ENCODE assay signal across 22 cellular contexts in the genomic region with DNA sequence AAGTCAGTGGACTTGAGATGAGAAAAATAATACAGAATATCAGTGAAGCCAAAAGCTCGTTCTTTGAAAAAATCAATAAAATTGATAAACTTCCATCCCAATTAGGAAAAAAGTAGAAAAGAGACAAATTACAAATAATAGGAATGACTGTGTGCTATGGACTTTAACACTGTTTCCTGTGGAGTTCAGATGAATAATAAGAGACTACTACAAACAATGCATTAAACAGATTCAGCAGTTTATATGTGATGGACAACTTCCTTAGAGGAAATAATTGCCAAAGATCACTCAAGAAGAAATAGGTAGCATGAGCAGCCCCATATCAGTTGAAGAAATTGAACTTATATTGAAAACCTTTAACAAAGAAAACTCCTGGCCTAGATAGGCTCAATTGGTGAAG.
DNase-seq lines count a peak whose midpoint lies in the region; ATAC-seq, FAIRE-seq and TF ChIP-seq lines count a peak whose summit lies in the region.
"Had no signal": no experiment of that assay in that cellular context is flagged by ENCODE, and none has a peak within 500 bp of the region (broad histone marks: within the 10 kb centered on the region; RNA-seq: fewer than 3 reads in every experiment).

No MANE protein-coding gene starts in this region.

- peak; percentile 59 for FAIRE-seq in endothelial cell of umbilical vein (lab: Jason Lieb, UNC)
- FAIRE-seq: G401.6, GM12892, H54 had no signal

- TF ChIP-seq CTCF in endothelial cell of umbilical vein (IDR thresholded peaks at IDR 0.05; ENCODE audit: extremely low read depth in 1 of 2, insufficient read depth in 1 of 2, low read depth in 1 of 2, low read length in 2 of 2): no peak
- no peak for TF ChIP-seq CTCF in activated CD8-positive, alpha-beta T cell treated with anti-CD3 and anti-CD28 coated beads for 36 hours (IDR thresholded peaks at IDR 0.05)

- no TSS peak for BruUV-seq in endothelial cell of umbilical vein (replicated peaks; lab: Mats Ljungman, UMichigan)

- no peak for TF ChIP-seq POLR2A in endothelial cell of umbilical vein (IDR thresholded peaks at IDR 0.05; ENCODE audit: low read depth, low read length)

- peaks cover 77% of the 10 kb centered on the region for H3K36me3 Mint-ChIP-seq in stimulated activated naive CD8-positive, alpha-beta T cell treated with anti-CD3 and anti-CD28 coated beads, Interleukin-15, Interleukin-2, amounts not matched to agents 100 ng/mL and 50 ng/mL, for 24 hours (ENCODE audit: low read depth)
- peaks cover 4% of the 10 kb centered on the region for H3K36me3 Mint-ChIP-seq in T-helper 17 cell (ENCODE audit: low read depth)
- peaks cover 100% of the 10 kb centered on the region for H3K36me3 Mint-ChIP-seq in stimulated activated effector memory CD8-positive, alpha-beta T cell treated with anti-CD3 and anti-CD28 coated beads, Interleukin-12 subunit alpha, Interleukin-12 subunit beta, amount 100 ng/mL, for 72 hours
- H3K36me3 Mint-ChIP-seq in activated CD8-positive, alpha-beta T cell treated with anti-CD3 and anti-CD28 coated beads for 36 hours (ENCODE audit: low read depth): peaks cover 41% of the 10 kb centered on the region

- peaks cover 7 to 9% of the 10 kb centered on the region in 2 experiments for H3K36me3 ChIP-seq in endothelial cell of umbilical vein (ENCODE audit: control insufficient read depth in 2 of 2, extremely low read depth in 1 of 2, insufficient read depth in 2 of 2, low read length in 2 of 2)

- H3K9me3 Mint-ChIP-seq in stimulated activated naive CD8-positive, alpha-beta T cell treated with anti-CD3 and anti-CD28 coated beads, Interleukin-15, Interleukin-2, amounts not matched to agents 100 ng/mL and 50 ng/mL, for 24 hours: no peaks in the 10 kb centered on the region
- H3K9me3 Mint-ChIP-seq in stimulated activated naive CD8-positive, alpha-beta T cell treated with anti-CD3 and anti-CD28 coated beads, Interleukin-15, amount 100 ng/mL, for 72 hours: no peaks in the 10 kb centered on the region
- no peaks in the 10 kb centered on the region for H3K9me3 Mint-ChIP-seq in stimulated activated effector memory CD8-positive, alpha-beta T cell treated with anti-CD3 and anti-CD28 coated beads, Interleukin-12 subunit alpha, Interleukin-12 subunit beta, amount 100 ng/mL, for 72 hours
- H3K9me3 Mint-ChIP-seq in activated CD8-positive, alpha-beta T cell treated with anti-CD3 and anti-CD28 coated beads for 36 hours: no peaks in the 10 kb centered on the region
- H3K9me3 Mint-ChIP-seq: CD4-positive, CD25-positive, alpha-beta regulatory T cell; CD8-positive, alpha-beta T cell; HFFc6 had no signal

- H3K9me1 ChIP-seq in endothelial cell of umbilical vein (replicated peaks; ENCODE audit: control insufficient read depth, extremely low read depth, insufficient read depth, low read length): no peaks in the 10 kb centered on the region

- DNase-seq in stimulated activated naive CD8-positive, alpha-beta T cell treated with anti-CD3 and anti-CD28 coated beads, Interleukin-15, amount 100 ng/mL, for 72 hours: no peak
- DNase-seq in T-helper 17 cell: no peak
- DNase-seq in endothelial cell of umbilical vein (ENCODE audit: low read depth, low spot score): peak; percentile 42
- no peak for DNase-seq in stimulated activated effector memory CD8-positive, alpha-beta T cell treated with anti-CD3 and anti-CD28 coated beads, Interleukin-12 subunit alpha, Interleukin-12 subunit beta, amount 100 ng/mL, for 72 hours (ENCODE audit: low spot score in 2 of 2)
- DNase-seq in Ammon's horn (ENCODE audit: low spot score): no peak
- DNase-seq in activated CD8-positive, alpha-beta T cell treated with anti-CD3 and anti-CD28 coated beads for 36 hours: no peak
- DNase-seq: Caco-2; CD4-positive, CD25-positive, alpha-beta regulatory T cell; CD8-positive, alpha-beta T cell; DMS153; DND-41; GOT3; HFFc6 had no signal

- H2AFZ ChIP-seq in endothelial cell of umbilical vein (ENCODE audit: low read depth, low read length): no peak overlapping the region

- H3K4me1 ChIP-seq in endothelial cell of umbilical vein (ENCODE audit: control insufficient read depth, extremely low read depth, insufficient read depth, low read length): peaks cover 8% of the 10 kb centered on the region
- H3K4me1 ChIP-seq: BLaER1, Caco-2, HAP-1 had no signal

- H3K4me3 ChIP-seq in endothelial cell of umbilical vein (replicated peaks in 1 of 3; ENCODE audit: insufficient read depth in 1 of 3, low read depth in 1 of 3, low read length in 3 of 3): no peak overlapping the region
- H3K4me3 ChIP-seq: BLaER1, HAP-1 had no signal

- no peak overlapping the region for H3K4me2 ChIP-seq in endothelial cell of umbilical vein (ENCODE audit: insufficient read depth, low read length)
- H3K4me2 ChIP-seq: BLaER1 had no signal

- no peak overlapping the region for H3K27ac ChIP-seq in endothelial cell of umbilical vein (ENCODE audit: insufficient read depth, low read depth, low read length)
- H3K27ac ChIP-seq: BLaER1, C4-2B had no signal

- no peak overlapping the region for H3K4me3 Mint-ChIP-seq in stimulated activated naive CD8-positive, alpha-beta T cell treated with anti-CD3 and anti-CD28 coated beads, Interleukin-15, Interleukin-2, amounts not matched to agents 100 ng/mL and 50 ng/mL, for 24 hours
- no peak overlapping the region for H3K4me3 Mint-ChIP-seq in stimulated activated naive CD8-positive, alpha-beta T cell treated with anti-CD3 and anti-CD28 coated beads, Interleukin-15, amount 100 ng/mL, for 72 hours
- no peak overlapping the region for H3K4me3 Mint-ChIP-seq in T-helper 17 cell
- no peak overlapping the region for H3K4me3 Mint-ChIP-seq in stimulated activated effector memory CD8-positive, alpha-beta T cell treated with anti-CD3 and anti-CD28 coated beads, Interleukin-12 subunit alpha, Interleukin-12 subunit beta, amount 100 ng/mL, for 72 hours
- no peak overlapping the region for H3K4me3 Mint-ChIP-seq in activated CD8-positive, alpha-beta T cell treated with anti-CD3 and anti-CD28 coated beads for 36 hours
- H3K4me3 Mint-ChIP-seq: B cell; CD4-positive, CD25-positive, alpha-beta regulatory T cell; CD8-positive, alpha-beta T cell; HFFc6 had no signal

- peak overlapping the region; percentile 24 for H3K27ac Mint-ChIP-seq in stimulated activated naive CD8-positive, alpha-beta T cell treated with anti-CD3 and anti-CD28 coated beads, Interleukin-15, Interleukin-2, amounts not matched to agents 100 ng/mL and 50 ng/mL, for 24 hours
- H3K27ac Mint-ChIP-seq in stimulated activated naive CD8-positive, alpha-beta T cell treated with anti-CD3 and anti-CD28 coated beads, Interleukin-15, amount 100 ng/mL, for 72 hours: peak overlapping the region in 1 of 2 donors; percentile 20
- peak overlapping the region; percentile 27 for H3K27ac Mint-ChIP-seq in T-helper 17 cell
- peak overlapping the region; percentile 7 for H3K27ac Mint-ChIP-seq in stimulated activated effector memory CD8-positive, alpha-beta T cell treated with anti-CD3 and anti-CD28 coated beads, Interleukin-12 subunit alpha, Interleukin-12 subunit beta, amount 100 ng/mL, for 72 hours
- H3K27ac Mint-ChIP-seq in activated CD8-positive, alpha-beta T cell treated with anti-CD3 and anti-CD28 coated beads for 36 hours: no peak overlapping the region
- H3K27ac Mint-ChIP-seq: B cell; CD4-positive, CD25-positive, alpha-beta regulatory T cell; CD8-positive, alpha-beta T cell; HFFc6 had no signal

- H3K9me3 ChIP-seq in T-helper 17 cell (ENCODE audit: control insufficient read depth, low read length, poor library complexity, severe bottlenecking) (no peaks in the 10 kb centered on the region), endothelial cell of umbilical vein (replicated peaks; ENCODE audit: control insufficient read depth, insufficient read depth, low read length) (no peaks in the 10 kb centered on the region)
- H3K9me3 ChIP-seq: BLaER1, Caco-2, HAP-1 had no signal

- CTCF ChIA-PET in endothelial cell of umbilical vein (lab: Charles Lee): interaction anchor here (0.7 to 1.3 kb wide), 3 partner anchors 9 to 100 kb away, joined by 3 to 5 read pairs (median 4); partner anchors contain the start of gene PPP6R3
- CTCF ChIA-PET in activated CD8-positive, alpha-beta T cell treated with anti-CD3 and anti-CD28 coated beads for 36 hours (lab: Charles Lee): no interaction called here

- ATAC-seq in stimulated activated naive CD8-positive, alpha-beta T cell treated with anti-CD3 and anti-CD28 coated beads, Interleukin-15, amount 100 ng/mL, for 72 hours: no peak
- ATAC-seq in T-helper 17 cell: no peak
- no peak for ATAC-seq in stimulated activated effector memory CD8-positive, alpha-beta T cell treated with anti-CD3 and anti-CD28 coated beads, Interleukin-12 subunit alpha, Interleukin-12 subunit beta, amount 100 ng/mL, for 72 hours
- ATAC-seq in GM18867 (IDR thresholded peaks at IDR 0.05; ENCODE audit: unreplicated experiment): no peak
- no peak for ATAC-seq in activated CD8-positive, alpha-beta T cell treated with anti-CD3 and anti-CD28 coated beads for 36 hours
- ATAC-seq: CD8-positive, alpha-beta T cell had no signal

- no peaks in the 10 kb centered on the region for H3K27me3 ChIP-seq in endothelial cell of umbilical vein (ENCODE audit: control insufficient read depth in 2 of 2, insufficient read depth in 2 of 2, low read length in 2 of 2)
- H3K27me3 ChIP-seq: BLaER1 had no signal

- dilution Hi-C loops in endothelial cell of umbilical vein (cut with MboI; ENCODE audit: extremely low pct_ligation_motif_present, low sequenced_read_pairs): no loop called here

- peaks cover 23% of the 10 kb centered on the region for H4K20me1 ChIP-seq in endothelial cell of umbilical vein (replicated peaks; ENCODE audit: control insufficient read depth, extremely low read depth, insufficient read depth, low read length)

- H3K4me1 Mint-ChIP-seq in stimulated activated naive CD8-positive, alpha-beta T cell treated with anti-CD3 and anti-CD28 coated beads, Interleukin-15, Interleukin-2, amounts not matched to agents 100 ng/mL and 50 ng/mL, for 24 hours (ENCODE audit: low read depth): peaks cover 10% of the 10 kb centered on the region
- peaks cover 19% of the 10 kb centered on the region for H3K4me1 Mint-ChIP-seq in stimulated activated naive CD8-positive, alpha-beta T cell treated with anti-CD3 and anti-CD28 coated beads, Interleukin-15, amount 100 ng/mL, for 72 hours
- peaks cover 11% of the 10 kb centered on the region for H3K4me1 Mint-ChIP-seq in T-helper 17 cell
- peaks cover 15% of the 10 kb centered on the region for H3K4me1 Mint-ChIP-seq in stimulated activated effector memory CD8-positive, alpha-beta T cell treated with anti-CD3 and anti-CD28 coated beads, Interleukin-12 subunit alpha, Interleukin-12 subunit beta, amount 100 ng/mL, for 72 hours
- H3K4me1 Mint-ChIP-seq in activated CD8-positive, alpha-beta T cell treated with anti-CD3 and anti-CD28 coated beads for 36 hours (ENCODE audit: low read depth): peaks cover 13% of the 10 kb centered on the region

- H3K9ac ChIP-seq in endothelial cell of umbilical vein (replicated peaks; ENCODE audit: extremely low read depth, insufficient read depth, low read length): no peak overlapping the region
- H3K9ac ChIP-seq: BLaER1 had no signal

- intact Hi-C loops in endothelial cell of umbilical vein (cut with micrococcal nuclease): no loop called here
- intact Hi-C loops in activated CD8-positive, alpha-beta T cell treated with anti-CD3 and anti-CD28 coated beads for 36 hours (cut with micrococcal nuclease): no loop called here

- H3K79me2 ChIP-seq in endothelial cell of umbilical vein (ENCODE audit: control insufficient read depth, insufficient read depth, low read length): peaks cover 8% of the 10 kb centered on the region

- POLR2A ChIA-PET in endothelial cell of umbilical vein (lab: Charles Lee): no interaction called here
- POLR2A ChIA-PET in activated CD8-positive, alpha-beta T cell treated with anti-CD3 and anti-CD28 coated beads for 36 hours (lab: Charles Lee): interaction anchor here (1.1 to 1.3 kb wide), 2 partner anchors 8 to 25 kb away, joined by 4 read pairs; no protein-coding TSS in a partner anchor

- H3K27me3 Mint-ChIP-seq in stimulated activated naive CD8-positive, alpha-beta T cell treated with anti-CD3 and anti-CD28 coated beads, Interleukin-15, Interleukin-2, amounts not matched to agents 100 ng/mL and 50 ng/mL, for 24 hours: no peaks in the 10 kb centered on the region
- H3K27me3 Mint-ChIP-seq in stimulated activated naive CD8-positive, alpha-beta T cell treated with anti-CD3 and anti-CD28 coated beads, Interleukin-15, amount 100 ng/mL, for 72 hours: no peaks in the 10 kb centered on the region
- no peaks in the 10 kb centered on the region for H3K27me3 Mint-ChIP-seq in T-helper 17 cell
- H3K27me3 Mint-ChIP-seq in activated CD8-positive, alpha-beta T cell treated with anti-CD3 and anti-CD28 coated beads for 36 hours: no peaks in the 10 kb centered on the region
- H3K27me3 Mint-ChIP-seq: B cell; CD4-positive, CD25-positive, alpha-beta regulatory T cell had no signal
